Comparison of ENCODE assay signal across 22 cellular contexts in the genomic region with DNA sequence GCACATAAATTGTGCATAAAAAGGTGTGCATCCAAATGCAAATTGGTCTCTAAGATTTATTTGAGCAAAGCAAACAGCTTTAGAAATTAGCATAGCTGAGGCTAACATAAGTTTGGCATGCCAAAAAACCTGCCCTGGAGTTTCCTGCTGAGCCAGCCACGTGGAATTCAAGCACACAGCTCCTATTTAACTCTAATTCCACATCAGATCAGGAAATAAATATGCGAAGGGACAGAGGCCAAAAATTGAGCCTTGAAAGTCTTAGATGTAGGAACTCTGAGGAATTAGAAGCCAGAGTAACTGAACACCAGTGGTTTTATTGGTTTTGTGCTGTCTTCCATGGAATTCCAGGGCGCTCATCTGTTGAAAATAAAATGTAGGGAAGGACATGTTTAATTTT. TPM values are rescaled to one million over a fixed set of nuclear protein-coding genes. Genes with fewer than 3 reads are reported as not detected.
DNase-seq lines count a peak whose midpoint lies in the region; ATAC-seq and TF ChIP-seq lines count a peak whose summit lies in the region.
"Had no signal": no experiment of that assay in that cellular context is flagged by ENCODE, and none has a peak within 500 bp of the region (broad histone marks: within the 10 kb centered on the region; RNA-seq: fewer than 3 reads in every experiment).

No MANE protein-coding gene starts in this region.

- H2AFZ ChIP-seq in Karpas-422 (ENCODE audit: low read length), result no peak overlapping the region

- H3K27me3 ChIP-seq in left ventricle myocardium inferior (ENCODE audit: low read depth), result no peaks in the 10 kb centered on the region
- no peaks in the 10 kb centered on the region for H3K27me3 ChIP-seq in right atrium auricular region
- H3K27me3 ChIP-seq in body of pancreas, result no peaks in the 10 kb centered on the region
- no peaks in the 10 kb centered on the region for H3K27me3 ChIP-seq in Karpas-422 (ENCODE audit: low read length)
- H3K27me3 ChIP-seq: upper lobe of right lung had no signal

- H3K4me1 ChIP-seq in left ventricle myocardium inferior, result peaks cover 41% of the 10 kb centered on the region
- peaks cover 0 to 25% of the 10 kb centered on the region in 2 donors for H3K4me1 ChIP-seq in right atrium auricular region
- H3K4me1 ChIP-seq in body of pancreas, result peaks cover 14% of the 10 kb centered on the region
- H3K4me1 ChIP-seq in Karpas-422 (ENCODE audit: low read length), result peaks cover 3% of the 10 kb centered on the region
- H3K4me1 ChIP-seq: A549, foreskin keratinocyte, lower lobe of right lung, upper lobe of right lung had no signal

- no peak for TF ChIP-seq POLR2A in body of pancreas (IDR thresholded peaks at IDR 0.05)

- H4K20me1 ChIP-seq in Karpas-422 (ENCODE audit: insufficient read depth, low read depth, low read length), result no peaks in the 10 kb centered on the region

- H3K36me3 ChIP-seq in left ventricle myocardium inferior (peaks cover 22% of the 10 kb centered on the region), right atrium auricular region (no peaks in the 10 kb centered on the region), body of pancreas (replicated peaks in 1 of 2; ENCODE audit: insufficient read depth in 1 of 2, low read depth in 2 of 2) (no peaks in the 10 kb centered on the region), Karpas-422 (ENCODE audit: insufficient read depth, low read length) (peaks cover 60% of the 10 kb centered on the region)
- H3K36me3 ChIP-seq: lower lobe of right lung, upper lobe of right lung, WERI-Rb-1 had no signal

- peaks cover 76% of the 10 kb centered on the region for H3K79me2 ChIP-seq in Karpas-422 (ENCODE audit: low read length)

- H3K4me3 ChIP-seq in left ventricle myocardium inferior, result no peak overlapping the region
- no peak overlapping the region for H3K4me3 ChIP-seq in right atrium auricular region
- H3K4me3 ChIP-seq in body of pancreas, result no peak overlapping the region
- H3K4me3 ChIP-seq in Karpas-422 (ENCODE audit: low read length), result no peak overlapping the region
- H3K4me3 ChIP-seq: A549, lower lobe of right lung, upper lobe of right lung had no signal

- no peak overlapping the region for H3K9ac ChIP-seq in Karpas-422 (ENCODE audit: low read length)

- 11 to 16% methylated on average over 3 of the region's 3 CpGs for WGBS in body of pancreas, 2 donors

- DNase-seq in left ventricle myocardium inferior (no peak), right atrium auricular region (ENCODE audit: low spot score) (no peak), body of pancreas (peak in 3 of 4 donors; percentile 23 to 28 (median 27)), left kidney (ENCODE audit: low read depth, low spot score) (peak; percentile 62), Karpas-422 (no peak)
- DNase-seq in activated CD8-positive, alpha-beta memory T cell treated with anti-CD3 and anti-CD28 coated beads, Interleukin-2, amount 50 U/mL, for 4 hours, result no peak
- DNase-seq: activated CD8-positive, alpha-beta T cell treated with anti-CD3 and anti-CD28 coated beads for 36 hours; activated T-cell treated with anti-CD3 and anti-CD28 coated beads, Interleukin-2, amount 50 U/mL, for 48 hours; DND-41; foreskin keratinocyte; H7; lower lobe of right lung; naive thymus-derived CD4-positive, alpha-beta T cell; NCI-H1436; stimulated activated CD4-positive, alpha-beta T cell treated with anti-CD3 and anti-CD28 coated beads, Interleukin-12 subunit alpha, Interleukin-12 subunit beta, amount 100 ng/mL, for 4 hours; stimulated activated naive CD4-positive, alpha-beta T cell; T-cell; upper lobe of right lung; WERI-Rb-1 had no signal

- TF ChIP-seq CTCF in left ventricle myocardium inferior (IDR thresholded peaks at IDR 0.05; ENCODE audit: borderline replicate concordance), result no peak
- TF ChIP-seq CTCF in right atrium auricular region (IDR thresholded peaks at IDR 0.05), result no peak
- TF ChIP-seq CTCF in body of pancreas (IDR thresholded peaks at IDR 0.05), result no peak

- no peak overlapping the region for H3K4me2 ChIP-seq in Karpas-422 (ENCODE audit: low read depth, low read length, poor library complexity, severe bottlenecking)
- H3K4me2 ChIP-seq: A549 had no signal

- intact Hi-C loops in left ventricle myocardium inferior (cut with micrococcal nuclease), result no loop called here
- intact Hi-C loops in body of pancreas (cut with DNase I), result no loop called here

- no peaks in the 10 kb centered on the region for H3K9me3 ChIP-seq in left ventricle myocardium inferior (replicated peaks)
- no peaks in the 10 kb centered on the region for H3K9me3 ChIP-seq in right atrium auricular region
- H3K9me3 ChIP-seq in body of pancreas, result no peaks in the 10 kb centered on the region
- H3K9me3 ChIP-seq in Karpas-422 (ENCODE audit: low read length), result no peaks in the 10 kb centered on the region
- H3K9me3 ChIP-seq: A549, lower lobe of right lung, upper lobe of right lung had no signal

- peak overlapping the region; percentile 73 for H3K27ac ChIP-seq in left ventricle myocardium inferior (replicated peaks)
- no peak overlapping the region for H3K27ac ChIP-seq in right atrium auricular region
- H3K27ac ChIP-seq in body of pancreas, result peak overlapping the region in 2 of 4 donors; percentile 16 to 28
- no peak overlapping the region for H3K27ac ChIP-seq in Karpas-422 (ENCODE audit: low read length)
- H3K27ac ChIP-seq: A549, foreskin keratinocyte, lower lobe of right lung, upper lobe of right lung, WERI-Rb-1 had no signal

- ATAC-seq in body of pancreas (peak; percentile 30), HG03432 (IDR thresholded peaks at IDR 0.05; ENCODE audit: unreplicated experiment) (no peak), HG03196 (IDR thresholded peaks at IDR 0.05; ENCODE audit: unreplicated experiment) (no peak)
- ATAC-seq: A549; activated CD8-positive, alpha-beta T cell treated with anti-CD3 and anti-CD28 coated beads for 36 hours; foreskin keratinocyte; lower lobe of right lung; naive thymus-derived CD4-positive, alpha-beta T cell; T-cell; upper lobe of right lung had no signal

- H3K9me2 ChIP-seq in Karpas-422 (replicated peaks; ENCODE audit: insufficient read depth, low read length), result no peaks in the 10 kb centered on the region

RNA-seq across cellular contexts. Expression of a gene that starts 19.6 kb away (rescaled TPM):
- total RNA-seq in left ventricle myocardium inferior (22.9 TPM), right atrium auricular region (1 to 10 TPM; 8.2 to 8.5 TPM), body of pancreas (1 to 10 TPM in 1 of 2 donors, under 1 TPM in 1; 0.66 to 3.1 TPM)
- total RNA-seq in Karpas-422 (2014; rRNA removed; shearing (Covaris generic); ENCODE audit: low replicate concordance), result 16.1 and 17.8 TPM in 2 replicates
- total RNA-seq: foreskin keratinocyte had no signal

RNA-seq across cellular contexts. Expression of a gene that starts 50.1 kb away (rescaled TPM):
- 19.7 TPM for total RNA-seq in left ventricle myocardium inferior
- total RNA-seq in right atrium auricular region, result 10 to 100 TPM in 1 of 2 donors, 1 to 10 TPM in 1; 8.8 to 18.2 TPM
- 10 to 100 TPM in 1 of 2 donors, 1 to 10 TPM in 1; 6.2 to 10.9 TPM for total RNA-seq in body of pancreas
- total RNA-seq in Karpas-422 (2014; rRNA removed; shearing (Covaris generic); ENCODE audit: low replicate concordance), result 7.4 and 16.3 TPM in 2 replicates

Comparison
In these comparisons a context has a peak if more than half of its experiments do, and no peak if none do; other contexts are left out.
1. DNase-seq: peak in body of pancreas (3 of 4) and left kidney (single experiment); none in left ventricle myocardium inferior (single experiment), right atrium auricular region (single experiment), activated CD8-positive, alpha-beta memory T cell treated with anti-CD3 and anti-CD28 coated beads, Interleukin-2, amount 50 U/mL, for 4 hours (single experiment) and Karpas-422 (single experiment).